ENCODE assay signal across 22 cellular contexts in genomic region chr12:115121053-115121452, GRCh38.
A peak's percentile ranks its signal among the peaks of the same experiment; 100 is the strongest.
DNase-seq lines count a peak whose midpoint lies in the region; ATAC-seq, FAIRE-seq and TF ChIP-seq lines count a peak whose summit lies in the region.
"Had no signal": no experiment of that assay in that cellular context is flagged by ENCODE, and none has a peak within 500 bp of the region (broad histone marks: within the 10 kb centered on the region; RNA-seq: fewer than 3 reads in every experiment).

No MANE protein-coding gene starts in this region.

- H3K36me3 ChIP-seq in IMR-90 (ENCODE audit: control insufficient read depth, insufficient read depth, low read length) (no peaks in the 10 kb centered on the region), K562 (ENCODE audit: control insufficient read depth, insufficient read depth, low read length) (no peaks in the 10 kb centered on the region)
- H3K36me3 ChIP-seq: BLaER1 treated with 17β-estradiol and CSF1 and Interleukin-3, amounts not matched to agents 10 nM and 100 nM had no signal

- BruUV-seq in IMR-90 (replicated peaks; lab: Mats Ljungman, UMichigan) (no TSS peak), K562 (replicated peaks; lab: Mats Ljungman, UMichigan) (no TSS peak)

- H3K27me3 ChIP-seq in IMR-90 (ENCODE audit: control insufficient read depth, insufficient read depth, low read length) (no peaks in the 10 kb centered on the region), K562 (ENCODE audit: control insufficient read depth in 2 of 2, insufficient read depth in 2 of 2, low read length in 2 of 2) (no peaks in the 10 kb centered on the region)
- H3K27me3 ChIP-seq: BLaER1 treated with 17β-estradiol and CSF1 and Interleukin-3, amounts not matched to agents 10 nM and 100 nM had no signal

- no peak overlapping the region for H2AK9ac ChIP-seq in IMR-90 (replicated peaks; ENCODE audit: low read depth, low read length, poor library complexity)

- H3K9ac ChIP-seq in IMR-90 (ENCODE audit: low read depth, low read length): no peak overlapping the region
- no peak overlapping the region for H3K9ac ChIP-seq in K562 (ENCODE audit: insufficient read depth in 1 of 2, low read depth in 2 of 2, low read length in 2 of 2)
- H3K9ac ChIP-seq: BLaER1 treated with 17β-estradiol and CSF1 and Interleukin-3, amounts not matched to agents 10 nM and 100 nM had no signal

- intact Hi-C loops in IMR-90 (cut with micrococcal nuclease): no loop called here
- intact Hi-C loops in K562 (cut with micrococcal nuclease): no loop called here

- no peak overlapping the region for H2BK120ac ChIP-seq in IMR-90 (ENCODE audit: low read depth, low read length)

- H3K4me2 ChIP-seq in A549 (no peak overlapping the region), IMR-90 (ENCODE audit: low read depth, low read length) (no peak overlapping the region), K562 (ENCODE audit: insufficient read depth, low read length) (no peak overlapping the region)
- H3K4me2 ChIP-seq: BLaER1 treated with 17β-estradiol and CSF1 and Interleukin-3, amounts not matched to agents 10 nM and 100 nM had no signal

- no peak overlapping the region for H3K18ac ChIP-seq in IMR-90 (ENCODE audit: low read depth, low read length)

- no peak for FAIRE-seq in A549 (lab: Jason Lieb, UNC)
- no peak for FAIRE-seq in K562 (lab: Jason Lieb, UNC)
- FAIRE-seq: A204.1, D721Med, G401.6, GM12891, GM19239 had no signal

- H2BK15ac ChIP-seq in IMR-90 (ENCODE audit: low read depth, low read length): no peak overlapping the region

- H3K4me3 Mint-ChIP-seq in stimulated activated naive CD8-positive, alpha-beta T cell treated with anti-CD3 and anti-CD28 coated beads, Interleukin-15, amount 100 ng/mL, for 72 hours: no peak overlapping the region
- H3K4me3 Mint-ChIP-seq: B cell; CD4-positive, alpha-beta T cell; CD8-positive, alpha-beta T cell had no signal

- no peaks in the 10 kb centered on the region for H4K20me1 ChIP-seq in IMR-90 (ENCODE audit: insufficient read depth, low read length)
- H4K20me1 ChIP-seq in K562 (replicated peaks; ENCODE audit: control insufficient read depth, insufficient read depth, low read length): no peaks in the 10 kb centered on the region
- H4K20me1 ChIP-seq: BLaER1 treated with 17β-estradiol and CSF1 and Interleukin-3, amounts not matched to agents 10 nM and 100 nM had no signal

- H4K5ac ChIP-seq in IMR-90 (ENCODE audit: low read depth, low read length): no peak overlapping the region

- no peak overlapping the region for H3K27ac Mint-ChIP-seq in stimulated activated naive CD8-positive, alpha-beta T cell treated with anti-CD3 and anti-CD28 coated beads, Interleukin-15, amount 100 ng/mL, for 72 hours
- H3K27ac Mint-ChIP-seq: B cell; CD4-positive, alpha-beta T cell; CD8-positive, alpha-beta T cell had no signal

- H3K9me3 Mint-ChIP-seq in stimulated activated naive CD8-positive, alpha-beta T cell treated with anti-CD3 and anti-CD28 coated beads, Interleukin-15, amount 100 ng/mL, for 72 hours: peaks cover 15 to 34% of the 10 kb centered on the region in 2 donors

- no peak overlapping the region for H2AK5ac ChIP-seq in IMR-90 (ENCODE audit: low read depth, low read length)

- TF ChIP-seq RAD21 in A549 (conservative IDR thresholded peaks at IDR 0.05 in 1 of 2, IDR thresholded peaks at IDR 0.05 in 1 of 2) (no peak), IMR-90 (IDR thresholded peaks at IDR 0.05; ENCODE audit: low read length) (no peak), K562 (CRISPR knock-in tag; conservative IDR thresholded peaks at IDR 0.05 in 1 of 2, IDR thresholded peaks at IDR 0.05 in 1 of 2) (no peak)

- TF ChIP-seq POLR2A in A549 (IDR thresholded peaks at IDR 0.05; ENCODE audit: low read length) (no peak), IMR-90 (IDR thresholded peaks at IDR 0.05; ENCODE audit: low read depth, low read length) (no peak), K562 (conservative IDR thresholded peaks at IDR 0.05) (no peak)

- H3K23ac ChIP-seq in IMR-90 (ENCODE audit: low read depth, low read length): no peak overlapping the region

- H3K56ac ChIP-seq in IMR-90 (ENCODE audit: extremely low read depth, insufficient read depth, low read length): no peak overlapping the region

- no peak overlapping the region for H3K4me3 ChIP-seq in A549
- no peak overlapping the region for H3K4me3 ChIP-seq in IMR-90 (ENCODE audit: insufficient read depth, low read depth, low read length)
- no peak overlapping the region for H3K4me3 ChIP-seq in K562
- H3K4me3 ChIP-seq: BLaER1 treated with 17β-estradiol and CSF1 and Interleukin-3, amounts not matched to agents 10 nM and 100 nM had no signal

- in situ Hi-C loops in IMR-90 (cut with MboI; ENCODE audit: low sequenced_read_pairs): no loop called here
- in situ Hi-C loops in K562 (cut with MboI): no loop called here

- H3K4me1 ChIP-seq in A549: no peaks in the 10 kb centered on the region
- no peaks in the 10 kb centered on the region for H3K4me1 ChIP-seq in IMR-90 (ENCODE audit: control insufficient read depth, insufficient read depth, low read length)
- H3K4me1 ChIP-seq in K562 (replicated peaks in 1 of 2; ENCODE audit: control insufficient read depth in 2 of 2, insufficient read depth in 2 of 2, low read length in 2 of 2): no peaks in the 10 kb centered on the region
- H3K4me1 ChIP-seq: Caco-2 had no signal

- H4K91ac ChIP-seq in IMR-90 (ENCODE audit: insufficient read depth, low read depth, low read length): no peak overlapping the region

- no peaks in the 10 kb centered on the region for H3K9me1 ChIP-seq in IMR-90 (ENCODE audit: insufficient read depth, low read length)
- H3K9me1 ChIP-seq in K562 (ENCODE audit: control insufficient read depth, insufficient read depth, low read length): no peaks in the 10 kb centered on the region

- no peak for ATAC-seq in A549
- ATAC-seq in IMR-90 (ENCODE audit: low read depth): no peak
- no peak for ATAC-seq in K562
- ATAC-seq in stimulated activated naive CD8-positive, alpha-beta T cell treated with anti-CD3 and anti-CD28 coated beads, Interleukin-15, amount 100 ng/mL, for 72 hours: no peak
- ATAC-seq: CD8-positive, alpha-beta T cell had no signal

- H3K9me3 ChIP-seq in A549 (peaks cover 9% of the 10 kb centered on the region; the same call in 2 of the 3 replicates), IMR-90 (ENCODE audit: control insufficient read depth, insufficient read depth, low read length) (no peaks in the 10 kb centered on the region), K562 (replicated peaks; ENCODE audit: control insufficient read depth, insufficient read depth, low read depth, low read length) (no peaks in the 10 kb centered on the region)

- no peak overlapping the region for H2AFZ ChIP-seq in IMR-90 (replicated peaks; ENCODE audit: low read length, poor library complexity)
- no peak overlapping the region for H2AFZ ChIP-seq in K562 (ENCODE audit: low read depth, low read length)

- H3K79me1 ChIP-seq in IMR-90 (ENCODE audit: low read depth in 1 of 2, low read length in 2 of 2): no peaks in the 10 kb centered on the region

- H3K27me3 Mint-ChIP-seq in stimulated activated naive CD8-positive, alpha-beta T cell treated with anti-CD3 and anti-CD28 coated beads, Interleukin-15, amount 100 ng/mL, for 72 hours: no peaks in the 10 kb centered on the region
- H3K27me3 Mint-ChIP-seq: B cell; CD4-positive, alpha-beta T cell had no signal

- CTCF ChIA-PET in A549 (lab: Yijun Ruan, JAX) (no interaction called here), IMR-90 (lab: Yijun Ruan, JAX) (no interaction called here), K562 (lab: Yijun Ruan, JAX; ENCODE audit: low intra/inter-chr PET ratio) (no interaction called here)

- TF ChIP-seq EP300 in A549 (IDR thresholded peaks at IDR 0.05) (no peak), K562 (IDR thresholded peaks at IDR 0.05; ENCODE audit: low read length) (no peak)

- H3K14ac ChIP-seq in IMR-90 (replicated peaks; ENCODE audit: low read depth, low read length): no peak overlapping the region

- no peaks in the 10 kb centered on the region for H3K79me2 ChIP-seq in K562 (ENCODE audit: control insufficient read depth, insufficient read depth, low read length)

- POLR2A ChIA-PET in A549 (lab: Yijun Ruan, JAX) (no interaction called here), IMR-90 (lab: Charles Lee; ENCODE audit: unreplicated experiment) (no interaction called here), K562 (lab: Yijun Ruan, JAX) (no interaction called here)

- no peak overlapping the region for H4K8ac ChIP-seq in IMR-90 (ENCODE audit: low read depth in 2 of 2, low read length in 2 of 2)

- TF ChIP-seq CTCF in A549 (IDR thresholded peaks at IDR 0.05) (no peak), IMR-90 (conservative IDR thresholded peaks at IDR 0.05; ENCODE audit: low read depth, low read length) (no peak), K562 (IDR thresholded peaks at IDR 0.05 in 2 of 3, conservative IDR thresholded peaks at IDR 0.05 in 1 of 3; ENCODE audit: insufficient read depth in 2 of 3, low read depth in 1 of 3, low read length in 3 of 3) (no peak)

- dilution Hi-C loops in IMR-90 (cut with HindIII; ENCODE audit: low sequenced_read_pairs, unreplicated experiment): no loop called here

- H3K27ac ChIP-seq in A549 (no peak overlapping the region), IMR-90 (ENCODE audit: insufficient read depth, low read length) (no peak overlapping the region), K562 (ENCODE audit: extremely low read depth, low read depth, low read length) (no peak overlapping the region)
- H3K27ac ChIP-seq: BLaER1 treated with 17β-estradiol and CSF1 and Interleukin-3, amounts not matched to agents 10 nM and 100 nM; C4-2B had no signal

- H3K4ac ChIP-seq in IMR-90 (ENCODE audit: low read depth, low read length): no peak overlapping the region

- no peak for DNase-seq in A549 (ENCODE audit: low read depth in 1 of 2, low spot score in 1 of 2)
- DNase-seq in IMR-90: no peak
- DNase-seq in K562 (ENCODE audit: extremely low read depth in 1 of 4, low spot score in 3 of 4): no peak
- no peak for DNase-seq in activated CD4-positive, alpha-beta T cell treated with anti-CD3 and anti-CD28 coated beads, Interleukin-2, amount 50 U/mL, for 4 hours
- no peak for DNase-seq in retina
- no peak for DNase-seq in stimulated activated naive CD8-positive, alpha-beta T cell treated with anti-CD3 and anti-CD28 coated beads, Interleukin-15, amount 100 ng/mL, for 72 hours
- DNase-seq: 8988T; AML-193; Caco-2; Calu3; CD4-positive, alpha-beta T cell; CD8-positive, alpha-beta T cell; DMS79 treated with DMSO at 0.1 percent for 48 hours; GF-D8 had no signal

- no peak overlapping the region for H2BK5ac ChIP-seq in IMR-90 (ENCODE audit: low read depth, low read length, poor library complexity, severe bottlenecking)

- H2BK20ac ChIP-seq in IMR-90 (ENCODE audit: low read depth, low read length): no peak overlapping the region

- no peaks in the 10 kb centered on the region for H3K4me1 Mint-ChIP-seq in stimulated activated naive CD8-positive, alpha-beta T cell treated with anti-CD3 and anti-CD28 coated beads, Interleukin-15, amount 100 ng/mL, for 72 hours
- H3K4me1 Mint-ChIP-seq: B cell had no signal

TF ChIP-seq in K562, 482 proteins besides CTCF, POLR2A, EP300 and RAD21 (continues in another document):
- TF ChIP-seq KLF1 (tag; IDR thresholded peaks at IDR 0.05) (no peak), RAD51 (IDR thresholded peaks at IDR 0.05; ENCODE audit: borderline replicate concordance, low read depth) (peak; percentile 36; the same call in 1 of the 2 replicates)

Comparison
In these comparisons a context has a peak if more than half of its experiments do, and no peak if none do; other contexts are left out.
1. Of the 35 proteins assayed by ChIP-seq in both K562 and A549: peak only in K562: none; only in A549: none; in both: USF2; in neither: 34.